Comparison of ENCODE assay signal across 8 cellular contexts in genomic region chr4:2417196-2417764, GRCh38. TPM values are rescaled to one million over a fixed set of nuclear protein-coding genes. Genes with fewer than 3 reads are reported as not detected.
A peak's percentile ranks its signal among the peaks of the same experiment; 100 is the strongest.
DNase-seq lines count a peak whose midpoint lies in the region; ATAC-seq and TF ChIP-seq lines count a peak whose summit lies in the region.

No MANE protein-coding gene starts in this region.

- H3K27ac ChIP-seq in esophagus muscularis mucosa (replicated peaks in 1 of 4) (peak overlapping the region in 3 of 4 donors; percentile 42 to 51 (median 47)), prostate gland (peak overlapping the region in 1 of 2 donors; percentile 7)

- H3K36me3 Mint-ChIP-seq in T-helper 17 cell (ENCODE audit: low read depth), result no peaks in the 10 kb centered on the region

- H3K27me3 Mint-ChIP-seq in T-helper 17 cell, result no peaks in the 10 kb centered on the region

- TF ChIP-seq POLR2A in esophagus muscularis mucosa (IDR thresholded peaks at IDR 0.05; ENCODE audit: low read depth), result no peak
- TF ChIP-seq POLR2A in prostate gland (IDR thresholded peaks at IDR 0.05), result no peak

- ATAC-seq in T-helper 17 cell (no peak), GM18870 (IDR thresholded peaks at IDR 0.05; ENCODE audit: unreplicated experiment) (no peak), HG03571 (IDR thresholded peaks at IDR 0.05; ENCODE audit: unreplicated experiment) (no peak)

- H3K27ac Mint-ChIP-seq in T-helper 17 cell, result peak overlapping the region; percentile 81

- no peak for TF ChIP-seq EP300 in esophagus muscularis mucosa (IDR thresholded peaks at IDR 0.05)

- H3K9me3 ChIP-seq in T-helper 17 cell (ENCODE audit: control insufficient read depth, low read length, poor library complexity, severe bottlenecking) (no peaks in the 10 kb centered on the region), esophagus muscularis mucosa (no peaks in the 10 kb centered on the region), prostate gland (no peaks in the 10 kb centered on the region)

- TF ChIP-seq CTCF in GM12864 (IDR thresholded peaks at IDR 0.05; ENCODE audit: low read depth, low read length, missing control alignments) (no peak), esophagus muscularis mucosa (IDR thresholded peaks at IDR 0.05) (no peak), prostate gland (IDR thresholded peaks at IDR 0.05) (no peak)

- peaks cover 51% of the 10 kb centered on the region for H3K4me1 Mint-ChIP-seq in T-helper 17 cell

- H3K4me3 Mint-ChIP-seq in T-helper 17 cell, result peak overlapping the region; percentile 93

- H3K36me3 ChIP-seq in esophagus muscularis mucosa, result no peaks in the 10 kb centered on the region
- H3K36me3 ChIP-seq in prostate gland, result no peaks in the 10 kb centered on the region

- H3K4me3 ChIP-seq in GM12864 (ENCODE audit: low read depth, low read length) (peak overlapping the region; percentile 50), esophagus muscularis mucosa (peak overlapping the region; percentile 71 to 88 (median 72)), prostate gland (peak overlapping the region; percentile 22 to 60)

- H3K4me1 ChIP-seq in esophagus muscularis mucosa (peaks cover 37 to 58% (median 55%) of the 10 kb centered on the region in 4 donors), prostate gland (replicated peaks) (peaks cover 7% of the 10 kb centered on the region)

- H3K27me3 ChIP-seq in esophagus muscularis mucosa (peaks cover 0 to 53% (median 4%) of the 10 kb centered on the region in 4 donors), prostate gland (replicated peaks; ENCODE audit: insufficient read depth) (no peaks in the 10 kb centered on the region)

- WGBS in esophagus muscularis mucosa, result 7% methylated on average over 2 of the region's 63 CpGs
- 2% methylated on average over 17 of the region's 63 CpGs for WGBS in prostate gland

- intact Hi-C loops in esophagus muscularis mucosa (cut with DNase I), result loop anchor here (5.0 to 10.0 kb wide), 4 partner anchors 50 to 548 kb away; partner anchors contain the start of genes GRK4, HAUS3, MXD4 and NOP14
- intact Hi-C loops in prostate gland (cut with DNase I), result loop anchor here (5.0 to 10.0 kb wide), 3 partner anchors 50 to 545 kb away; partner anchors contain the start of genes GRK4, MXD4, NOP14 and RNF4

- DNase-seq in GM12864 (ENCODE audit: low read depth) (no peak), T-helper 17 cell (no peak), esophagus muscularis mucosa (ENCODE audit: extremely low spot score) (no peak), prostate gland (ENCODE audit: low spot score) (no peak), DMS153 (lab: John Stamatoyannopoulos, UW) (no peak), NCI-H1092 treated with DMSO at 0.1 percent for 48 hours (lab: John Stamatoyannopoulos, UW) (no peak)

RNA-seq across cellular contexts. Expression of gene ZFYVE28, which starts 1.2 kb away (rescaled TPM):
- total RNA-seq in T-helper 17 cell (10 to 100 TPM; 49.4 to 63.6 TPM), esophagus muscularis mucosa (10 to 100 TPM in 2 of 4 donors, 1 to 10 TPM in 2; 4.5 to 13.4 (median 8.4) TPM), prostate gland (10 to 100 TPM in 1 of 2 donors, 1 to 10 TPM in 1; 6.6 to 30.2 TPM)

RNA-seq across cellular contexts. Expression of gene CFAP99, which starts 1.5 kb away (rescaled TPM):
- total RNA-seq in T-helper 17 cell, result under 1 TPM; 0.32 to 0.63 TPM
- total RNA-seq in esophagus muscularis mucosa, result 1 to 10 TPM in 1 of 4 donors, not detected in 3; 1.5 TPM
- 1 to 10 TPM in 1 of 2 donors, under 1 TPM in 1; 0.18 to 7.4 TPM for total RNA-seq in prostate gland

RNA-seq across cellular contexts. Expression of gene RNF4, which starts 51.6 kb away (rescaled TPM):
- total RNA-seq in T-helper 17 cell, result 100 to 1,000 TPM; 102 to 117 TPM
- 10 to 100 TPM; 33.2 to 49.0 (median 40.7) TPM for total RNA-seq in esophagus muscularis mucosa
- 10 to 100 TPM; 33.9 to 56.1 TPM for total RNA-seq in prostate gland
